ENCODE assay signal across 2 cellular contexts in the genomic region with DNA sequence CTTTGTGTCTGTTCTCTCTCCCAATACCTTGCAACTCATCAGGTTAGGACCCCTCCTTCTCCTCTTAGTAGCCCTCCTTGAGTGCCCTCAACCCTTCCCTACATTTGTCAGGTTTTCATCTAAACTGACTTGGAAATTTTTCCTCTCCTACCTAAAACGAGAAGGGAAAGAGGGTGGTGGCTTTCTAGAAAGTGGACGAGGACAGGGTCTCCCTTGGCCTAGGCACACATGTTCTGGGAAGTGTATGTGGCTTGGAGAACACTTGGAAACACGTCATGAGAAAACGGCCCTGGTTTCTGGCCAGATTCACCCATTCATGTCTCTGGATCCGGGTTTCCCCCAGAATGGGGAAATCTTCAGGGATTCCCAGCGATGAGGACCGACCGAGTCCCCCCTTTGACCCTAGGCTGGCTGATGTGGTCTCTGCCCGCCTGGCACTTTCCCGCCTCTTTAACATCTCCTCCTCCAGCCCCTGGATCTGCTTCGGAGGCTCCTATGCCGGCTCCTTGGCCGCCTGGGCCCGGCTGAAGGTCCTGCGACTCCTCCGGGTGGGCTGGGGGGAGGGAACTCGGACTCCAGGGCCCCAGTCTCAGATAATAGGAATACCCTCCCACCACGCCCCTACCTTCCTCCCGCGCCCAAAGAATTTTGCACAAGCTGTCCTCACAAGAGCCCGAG.
TF ChIP-seq lines count a peak whose summit lies in the region.

No MANE protein-coding gene starts in this region.

TF ChIP-seq in SK-N-SH, 30 proteins besides CTCF, POLR2A, EP300 and RAD21 (continued from another document):
- TF ChIP-seq, protein P1, sequence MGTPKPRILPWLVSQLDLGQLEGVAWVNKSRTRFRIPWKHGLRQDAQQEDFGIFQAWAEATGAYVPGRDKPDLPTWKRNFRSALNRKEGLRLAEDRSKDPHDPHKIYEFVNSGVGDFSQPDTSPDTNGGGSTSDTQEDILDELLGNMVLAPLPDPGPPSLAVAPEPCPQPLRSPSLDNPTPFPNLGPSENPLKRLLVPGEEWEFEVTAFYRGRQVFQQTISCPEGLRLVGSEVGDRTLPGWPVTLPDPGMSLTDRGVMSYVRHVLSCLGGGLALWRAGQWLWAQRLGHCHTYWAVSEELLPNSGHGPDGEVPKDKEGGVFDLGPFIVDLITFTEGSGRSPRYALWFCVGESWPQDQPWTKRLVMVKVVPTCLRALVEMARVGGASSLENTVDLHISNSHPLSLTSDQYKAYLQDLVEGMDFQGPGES (IDR thresholded peaks at IDR 0.05; ENCODE audit: low read depth, low read length) = no peak
- TF ChIP-seq, protein P2, sequence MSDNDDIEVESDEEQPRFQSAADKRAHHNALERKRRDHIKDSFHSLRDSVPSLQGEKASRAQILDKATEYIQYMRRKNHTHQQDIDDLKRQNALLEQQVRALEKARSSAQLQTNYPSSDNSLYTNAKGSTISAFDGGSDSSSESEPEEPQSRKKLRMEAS (IDR thresholded peaks at IDR 0.05; ENCODE audit: low read depth) = no peak

TF ChIP-seq in SK-N-SH treated with all-trans-retinoic acid at 6 μM for 48 hours, 23 proteins besides CTCF, POLR2A, EP300 and RAD21 (continued from another document):
- TF ChIP-seq, protein P3, sequence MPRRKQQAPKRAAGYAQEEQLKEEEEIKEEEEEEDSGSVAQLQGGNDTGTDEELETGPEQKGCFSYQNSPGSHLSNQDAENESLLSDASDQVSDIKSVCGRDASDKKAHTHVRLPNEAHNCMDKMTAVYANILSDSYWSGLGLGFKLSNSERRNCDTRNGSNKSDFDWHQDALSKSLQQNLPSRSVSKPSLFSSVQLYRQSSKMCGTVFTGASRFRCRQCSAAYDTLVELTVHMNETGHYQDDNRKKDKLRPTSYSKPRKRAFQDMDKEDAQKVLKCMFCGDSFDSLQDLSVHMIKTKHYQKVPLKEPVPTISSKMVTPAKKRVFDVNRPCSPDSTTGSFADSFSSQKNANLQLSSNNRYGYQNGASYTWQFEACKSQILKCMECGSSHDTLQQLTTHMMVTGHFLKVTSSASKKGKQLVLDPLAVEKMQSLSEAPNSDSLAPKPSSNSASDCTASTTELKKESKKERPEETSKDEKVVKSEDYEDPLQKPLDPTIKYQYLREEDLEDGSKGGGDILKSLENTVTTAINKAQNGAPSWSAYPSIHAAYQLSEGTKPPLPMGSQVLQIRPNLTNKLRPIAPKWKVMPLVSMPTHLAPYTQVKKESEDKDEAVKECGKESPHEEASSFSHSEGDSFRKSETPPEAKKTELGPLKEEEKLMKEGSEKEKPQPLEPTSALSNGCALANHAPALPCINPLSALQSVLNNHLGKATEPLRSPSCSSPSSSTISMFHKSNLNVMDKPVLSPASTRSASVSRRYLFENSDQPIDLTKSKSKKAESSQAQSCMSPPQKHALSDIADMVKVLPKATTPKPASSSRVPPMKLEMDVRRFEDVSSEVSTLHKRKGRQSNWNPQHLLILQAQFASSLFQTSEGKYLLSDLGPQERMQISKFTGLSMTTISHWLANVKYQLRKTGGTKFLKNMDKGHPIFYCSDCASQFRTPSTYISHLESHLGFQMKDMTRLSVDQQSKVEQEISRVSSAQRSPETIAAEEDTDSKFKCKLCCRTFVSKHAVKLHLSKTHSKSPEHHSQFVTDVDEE (CRISPR knock-in tag; IDR thresholded peaks at IDR 0.05) = no peak
- TF ChIP-seq ZNF70 (CRISPR knock-in tag; IDR thresholded peaks at IDR 0.05) = no peak
- no peak for TF ChIP-seq ZNF8 (CRISPR knock-in tag; IDR thresholded peaks at IDR 0.05)
- TF ChIP-seq ZNF565 (CRISPR knock-in tag; conservative IDR thresholded peaks at IDR 0.05; ENCODE audit: low read depth) = no peak
- TF ChIP-seq PPARA (CRISPR knock-in tag; IDR thresholded peaks at IDR 0.05; ENCODE audit: borderline replicate concordance) = no peak
